In genomic region chr5:80711938-80712337, GRCh38 we compare ENCODE assay signal across 9 cellular contexts. TPM values are rescaled to one million over a fixed set of nuclear protein-coding genes. Genes with fewer than 3 reads are reported as not detected.
DNase-seq lines count a peak whose midpoint lies in the region; ATAC-seq and TF ChIP-seq lines count a peak whose summit lies in the region.
"Had no signal": no experiment of that assay in that cellular context is flagged by ENCODE, and none has a peak within 500 bp of the region (broad histone marks: within the 10 kb centered on the region; RNA-seq: fewer than 3 reads in every experiment).

No MANE protein-coding gene starts in this region.

- H3K27me3 ChIP-seq in A673 (replicated peaks; ENCODE audit: insufficient read depth, low read depth, low read length, poor library complexity) (no peaks in the 10 kb centered on the region), Panc1 (ENCODE audit: control insufficient read depth, insufficient read depth, low read length) (no peaks in the 10 kb centered on the region)
- H3K27me3 ChIP-seq: adrenal gland had no signal

- POLR2A ChIA-PET in A673 (lab: Charles Lee; ENCODE audit: low non-redundant PET), result no interaction called here
- POLR2A ChIA-PET in Panc1 (lab: Charles Lee), result no interaction called here

- intact Hi-C loops in A673 (cut with micrococcal nuclease; ENCODE audit: unreplicated experiment) (loop anchor here (2.0 to 10.0 kb wide), 3 partner anchors 253 to 483 kb away; partner anchors contain the start of gene RASGRF2), Panc1 (cut with micrococcal nuclease; ENCODE audit: unreplicated experiment) (loop anchor here (5.0 to 10.0 kb wide), 2 partner anchors 393 to 485 kb away; no protein-coding TSS in a partner anchor)

- CTCF ChIA-PET in A673 (lab: Charles Lee) (interaction anchor here (0.6 kb wide), 2 partner anchors 452 to 455 kb away, joined by 3 to 4 read pairs; no protein-coding TSS in a partner anchor), Panc1 (lab: Charles Lee) (no interaction called here)

- ATAC-seq in Panc1 (peak; percentile 93), HG03457 (IDR thresholded peaks at IDR 0.05; ENCODE audit: unreplicated experiment) (no peak), HG02885 (IDR thresholded peaks at IDR 0.05; ENCODE audit: poor library complexity, unreplicated experiment) (no peak)

- H3K9me3 ChIP-seq in A673 (ENCODE audit: low read depth, low read length, poor library complexity, severe bottlenecking) (no peaks in the 10 kb centered on the region), Panc1 (ENCODE audit: control insufficient read depth, insufficient read depth, low read depth, low read length) (no peaks in the 10 kb centered on the region)
- H3K9me3 ChIP-seq: adrenal gland had no signal

- H3K4me1 ChIP-seq in A673 (ENCODE audit: insufficient read depth, low read length, poor library complexity, severe bottlenecking) (peaks cover 4% of the 10 kb centered on the region), Panc1 (ENCODE audit: control insufficient read depth, insufficient read depth, low read length) (no peaks in the 10 kb centered on the region)
- H3K4me1 ChIP-seq: adrenal gland had no signal

- TF ChIP-seq CTCF in A673 (conservative IDR thresholded peaks at IDR 0.05; ENCODE audit: low read depth, low read length) (peak; percentile 72), GM12874 (IDR thresholded peaks at IDR 0.05; ENCODE audit: insufficient read depth, low read depth, low read length) (peak; percentile 41; the same call in 1 of the 2 replicates), Panc1 (IDR thresholded peaks at IDR 0.05) (peak; percentile 76)

- H3K4me3 ChIP-seq in A673 (ENCODE audit: low read depth, low read length, poor library complexity, severe bottlenecking) (no peak overlapping the region), Panc1 (ENCODE audit: low read depth in 2 of 2, low read length in 2 of 2) (no peak overlapping the region)
- H3K4me3 ChIP-seq: adrenal gland had no signal

- DNase-seq in A673 (ENCODE audit: low spot score) (peak; percentile 72), Panc1 (ENCODE audit: low read depth, low spot score) (peak; percentile 17), globus pallidus (ENCODE audit: low spot score) (peak; percentile 31), KG1 (lab: John Stamatoyannopoulos, UW) (no peak)
- no peak for DNase-seq in activated CD4-positive, CD25-positive, alpha-beta regulatory T cell (lab: John Stamatoyannopoulos, UW)
- DNase-seq: adrenal gland had no signal

- H3K27ac ChIP-seq in A673 (ENCODE audit: low read depth, low read length, poor library complexity, severe bottlenecking), result no peak overlapping the region
- no peak overlapping the region for H3K27ac ChIP-seq in Panc1 (ENCODE audit: low read length)
- H3K27ac ChIP-seq: adrenal gland had no signal

- H3K36me3 ChIP-seq in A673 (ENCODE audit: insufficient read depth, low read length, poor library complexity, severe bottlenecking) (no peaks in the 10 kb centered on the region), Panc1 (ENCODE audit: control insufficient read depth, insufficient read depth, low read length) (no peaks in the 10 kb centered on the region)
- H3K36me3 ChIP-seq: adrenal gland had no signal

- BruUV-seq in A673 (replicated peaks; lab: Mats Ljungman, UMichigan) (no TSS peak), Panc1 (replicated peaks; lab: Mats Ljungman, UMichigan) (no TSS peak)

- in situ Hi-C loops in Panc1 (cut with HindIII; ENCODE audit: low pct_unique_long_range_greater_than_20kb, low sequenced_read_pairs), result no loop called here

RNA-seq across cellular contexts. Expression of gene DHFR, which starts 57.2 kb away (rescaled TPM):
- total RNA-seq in A673 (2021) (125 and 126 TPM in 2 replicates), Panc1 (2021; ENCODE audit: unreplicated experiment) (51.5 TPM)
- polyA plus RNA-seq in Panc1 (2012; ENCODE audit: insufficient read length), result 28.3 TPM

RNA-seq across cellular contexts. Expression of gene MSH3, which starts 57.5 kb away (rescaled TPM):
- total RNA-seq in A673 (2021) (16.2 and 18.4 TPM in 2 replicates), Panc1 (2021; ENCODE audit: unreplicated experiment) (18.9 TPM)
- 6.6 TPM for polyA plus RNA-seq in Panc1 (2012; ENCODE audit: insufficient read length)

Comparison
In these comparisons a context has a peak if more than half of its experiments do, and no peak if none do; other contexts are left out.
1. DNase-seq: peak in A673 (single experiment), Panc1 (single experiment) and globus pallidus (single experiment); none in KG1 (single experiment) and activated CD4-positive, CD25-positive, alpha-beta regulatory T cell (0 of 4).
2. Peak in every context shown above with its lines, with median percentiles within 50 percentile points of each other: CTCF ChIP-seq.